In the genomic region with DNA sequence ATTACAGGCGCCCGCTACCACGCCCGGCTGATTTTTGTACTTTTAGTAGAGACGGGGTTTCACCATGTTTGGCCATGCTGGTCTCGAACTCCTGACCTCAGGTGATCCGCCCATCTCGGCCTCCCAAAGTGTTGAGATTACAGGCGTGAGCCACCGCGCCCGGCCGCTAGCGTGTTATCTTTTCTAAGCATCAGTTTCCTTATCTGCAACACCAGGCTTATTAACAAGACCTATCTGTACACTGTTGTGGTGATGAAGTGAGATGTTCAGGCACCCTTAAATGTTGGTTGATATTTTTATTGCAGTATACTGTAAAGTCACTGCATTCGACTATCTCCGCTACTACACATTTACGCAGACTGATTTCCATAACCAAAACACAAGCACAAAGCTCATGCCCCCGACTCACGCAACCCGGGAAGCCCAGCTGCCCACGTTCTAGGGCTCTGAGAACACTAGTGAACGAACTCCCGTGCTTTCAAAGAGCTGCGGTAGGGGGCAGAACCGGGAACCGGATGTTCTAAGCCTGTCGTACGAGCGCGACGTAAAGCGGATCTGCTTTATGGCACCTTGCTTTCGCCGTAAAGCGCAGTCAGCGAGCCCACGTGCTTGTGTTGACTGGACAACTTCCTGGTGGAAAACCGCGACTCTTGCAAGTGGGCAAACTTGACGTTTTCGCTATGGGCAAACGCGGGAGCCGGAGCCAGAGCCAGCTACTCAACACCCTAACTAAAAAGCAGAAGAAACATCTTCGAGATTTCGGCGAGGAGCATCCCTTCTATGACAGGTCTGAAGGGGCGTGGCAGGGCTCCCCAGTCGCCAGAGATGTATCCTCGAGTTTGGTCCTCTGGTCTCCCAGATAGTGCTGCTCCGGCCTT, we compare ENCODE assay signal across 1 cellular context.
A peak's percentile ranks its signal among the peaks of the same experiment; 100 is the strongest.
TF ChIP-seq lines count a peak whose summit lies in the region.

A gene with protein sequence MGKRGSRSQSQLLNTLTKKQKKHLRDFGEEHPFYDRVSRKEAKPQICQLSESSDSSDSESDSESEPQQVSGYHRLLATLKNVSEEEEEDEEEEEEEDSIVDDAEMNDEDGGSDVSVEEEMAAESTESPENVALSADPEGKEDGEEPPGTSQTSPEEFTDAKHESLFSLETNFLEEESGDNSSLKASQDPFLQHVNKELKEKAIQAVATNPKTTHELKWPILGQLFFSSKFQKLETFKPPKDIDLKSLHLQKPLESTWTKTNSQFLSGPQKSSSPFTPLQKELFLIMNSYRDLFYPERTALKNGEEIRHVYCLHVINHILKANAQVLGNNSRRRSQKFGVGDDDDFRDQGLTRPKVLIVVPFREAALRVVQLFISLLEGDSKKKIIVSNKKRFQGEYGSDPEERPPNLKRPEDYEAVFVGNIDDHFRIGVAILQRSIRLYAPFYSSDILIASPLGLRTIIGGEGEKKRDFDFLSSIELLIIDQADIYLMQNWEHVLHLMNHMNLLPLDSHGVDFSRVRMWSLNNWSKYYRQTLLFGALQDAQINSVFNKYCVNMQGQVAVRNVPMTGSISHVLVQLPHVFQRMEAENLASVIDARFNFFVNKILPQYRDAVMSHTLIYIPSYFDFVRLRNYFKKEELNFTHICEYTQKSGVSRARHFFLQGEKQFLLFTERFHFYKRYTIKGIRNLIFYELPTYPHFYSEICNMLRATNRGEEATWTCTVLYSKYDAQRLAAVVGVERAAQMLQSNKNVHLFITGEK (plus strand): TSS at position 589 of the 878 bp plus-strand sequence. CDS start 92 bp downstream, at position 681.

TF ChIP-seq in HEK293, 187 proteins besides CTCF, POLR2A, EP300 and RAD21 (continued from another document and continues in another):
- TF ChIP-seq ZNF394 (tag by site-specific recombination; IDR thresholded peaks at IDR 0.05; ENCODE audit: borderline replicate concordance) (no peak; the same call in 1 of the 2 replicates), FEZF1 (tag by site-specific recombination; IDR thresholded peaks at IDR 0.05) (no peak), ZNF623 (tag by site-specific recombination; IDR thresholded peaks at IDR 0.05) (no peak), SALL2 (tag by site-specific recombination; IDR thresholded peaks at IDR 0.05; ENCODE audit: borderline replicate concordance) (no peak), ZFP69B (tag by site-specific recombination; IDR thresholded peaks at IDR 0.05) (no peak), KLF9 (tag by site-specific recombination; IDR thresholded peaks at IDR 0.05; ENCODE audit: low read depth) (peak; percentile 96), ZNF837 (tag by site-specific recombination; IDR thresholded peaks at IDR 0.05) (no peak), ZNF174 (tag by site-specific recombination; IDR thresholded peaks at IDR 0.05) (no peak), ZBTB44 (tag by site-specific recombination; IDR thresholded peaks at IDR 0.05) (no peak), ZNF747 (tag by site-specific recombination; IDR thresholded peaks at IDR 0.05) (no peak), ZNF335 (tag by site-specific recombination; conservative IDR thresholded peaks at IDR 0.05) (peak; percentile 92), ZNF558 (tag by site-specific recombination; IDR thresholded peaks at IDR 0.05) (peak; percentile 8; the same call in 1 of the 2 replicates), ZNF223 (tag by site-specific recombination; IDR thresholded peaks at IDR 0.05) (no peak), ZNF76 (tag by site-specific recombination; IDR thresholded peaks at IDR 0.05; ENCODE audit: borderline replicate concordance, low read depth) (peak; percentile 70; the same call in 1 of the 2 replicates), GLI2 (tag by site-specific recombination; IDR thresholded peaks at IDR 0.05; ENCODE audit: borderline replicate concordance, low read depth) (no peak), RBAK (tag by site-specific recombination; IDR thresholded peaks at IDR 0.05) (no peak), ZNF114 (tag by site-specific recombination; IDR thresholded peaks at IDR 0.05) (no peak), MZF1 (tag by site-specific recombination; IDR thresholded peaks at IDR 0.05; ENCODE audit: borderline replicate concordance) (no peak), ZBTB20 (tag by site-specific recombination; IDR thresholded peaks at IDR 0.05) (peak; percentile 46; the same call in 1 of the 2 replicates), ZNF292 (tag by site-specific recombination; IDR thresholded peaks at IDR 0.05; ENCODE audit: borderline replicate concordance, low read depth) (no peak), GLIS2 (tag by site-specific recombination; IDR thresholded peaks at IDR 0.05) (no peak), ZNF138 (tag by site-specific recombination; IDR thresholded peaks at IDR 0.05; ENCODE audit: borderline replicate concordance) (no peak), ZNF341 (tag by site-specific recombination; IDR thresholded peaks at IDR 0.05; ENCODE audit: low read depth) (peak; percentile 47; the same call in 1 of the 2 replicates), ZNF510 (tag by site-specific recombination; IDR thresholded peaks at IDR 0.05; ENCODE audit: insufficient replicate concordance) (no peak), ZNF24 (tag by site-specific recombination; IDR thresholded peaks at IDR 0.05) (no peak), MYNN (tag by site-specific recombination; IDR thresholded peaks at IDR 0.05; ENCODE audit: borderline replicate concordance) (no peak), SP3 (tag by site-specific recombination; IDR thresholded peaks at IDR 0.05) (peak; percentile 53), ZNF155 (tag by site-specific recombination; IDR thresholded peaks at IDR 0.05) (no peak), ZNF692 (tag by site-specific recombination; IDR thresholded peaks at IDR 0.05) (peak; percentile 81; the same call in 1 of the 2 replicates), ZNF658 (tag by site-specific recombination; IDR thresholded peaks at IDR 0.05) (no peak), ZBTB11 (tag by site-specific recombination; conservative IDR thresholded peaks at IDR 0.05; ENCODE audit: low read depth) (peak; percentile 59), OSR2 (tag by site-specific recombination; IDR thresholded peaks at IDR 0.05) (no peak), ZNF785 (tag by site-specific recombination; IDR thresholded peaks at IDR 0.05) (no peak), ZNF140 (tag by site-specific recombination; IDR thresholded peaks at IDR 0.05) (no peak), ZNF555 (tag by site-specific recombination; conservative IDR thresholded peaks at IDR 0.05) (no peak), ZNF366 (tag by site-specific recombination; conservative IDR thresholded peaks at IDR 0.05) (no peak), PRDM10 (tag by site-specific recombination; IDR thresholded peaks at IDR 0.05) (0 out of 2 replicates have a peak, but pooled peaks have one; percentile 27), ZNF37A (tag by site-specific recombination; IDR thresholded peaks at IDR 0.05) (no peak)
- TF ChIP-seq, protein P1, sequence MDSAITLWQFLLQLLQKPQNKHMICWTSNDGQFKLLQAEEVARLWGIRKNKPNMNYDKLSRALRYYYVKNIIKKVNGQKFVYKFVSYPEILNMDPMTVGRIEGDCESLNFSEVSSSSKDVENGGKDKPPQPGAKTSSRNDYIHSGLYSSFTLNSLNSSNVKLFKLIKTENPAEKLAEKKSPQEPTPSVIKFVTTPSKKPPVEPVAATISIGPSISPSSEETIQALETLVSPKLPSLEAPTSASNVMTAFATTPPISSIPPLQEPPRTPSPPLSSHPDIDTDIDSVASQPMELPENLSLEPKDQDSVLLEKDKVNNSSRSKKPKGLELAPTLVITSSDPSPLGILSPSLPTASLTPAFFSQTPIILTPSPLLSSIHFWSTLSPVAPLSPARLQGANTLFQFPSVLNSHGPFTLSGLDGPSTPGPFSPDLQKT (IDR thresholded peaks at IDR 0.05; ENCODE audit: borderline replicate concordance, low read depth, low read length) = no peak
- TF ChIP-seq, protein P2, sequence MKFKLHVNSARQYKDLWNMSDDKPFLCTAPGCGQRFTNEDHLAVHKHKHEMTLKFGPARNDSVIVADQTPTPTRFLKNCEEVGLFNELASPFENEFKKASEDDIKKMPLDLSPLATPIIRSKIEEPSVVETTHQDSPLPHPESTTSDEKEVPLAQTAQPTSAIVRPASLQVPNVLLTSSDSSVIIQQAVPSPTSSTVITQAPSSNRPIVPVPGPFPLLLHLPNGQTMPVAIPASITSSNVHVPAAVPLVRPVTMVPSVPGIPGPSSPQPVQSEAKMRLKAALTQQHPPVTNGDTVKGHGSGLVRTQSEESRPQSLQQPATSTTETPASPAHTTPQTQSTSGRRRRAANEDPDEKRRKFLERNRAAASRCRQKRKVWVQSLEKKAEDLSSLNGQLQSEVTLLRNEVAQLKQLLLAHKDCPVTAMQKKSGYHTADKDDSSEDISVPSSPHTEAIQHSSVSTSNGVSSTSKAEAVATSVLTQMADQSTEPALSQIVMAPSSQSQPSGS (tag by site-specific recombination; IDR thresholded peaks at IDR 0.05; ENCODE audit: low read depth) = no peak
- TF ChIP-seq, protein P3, sequence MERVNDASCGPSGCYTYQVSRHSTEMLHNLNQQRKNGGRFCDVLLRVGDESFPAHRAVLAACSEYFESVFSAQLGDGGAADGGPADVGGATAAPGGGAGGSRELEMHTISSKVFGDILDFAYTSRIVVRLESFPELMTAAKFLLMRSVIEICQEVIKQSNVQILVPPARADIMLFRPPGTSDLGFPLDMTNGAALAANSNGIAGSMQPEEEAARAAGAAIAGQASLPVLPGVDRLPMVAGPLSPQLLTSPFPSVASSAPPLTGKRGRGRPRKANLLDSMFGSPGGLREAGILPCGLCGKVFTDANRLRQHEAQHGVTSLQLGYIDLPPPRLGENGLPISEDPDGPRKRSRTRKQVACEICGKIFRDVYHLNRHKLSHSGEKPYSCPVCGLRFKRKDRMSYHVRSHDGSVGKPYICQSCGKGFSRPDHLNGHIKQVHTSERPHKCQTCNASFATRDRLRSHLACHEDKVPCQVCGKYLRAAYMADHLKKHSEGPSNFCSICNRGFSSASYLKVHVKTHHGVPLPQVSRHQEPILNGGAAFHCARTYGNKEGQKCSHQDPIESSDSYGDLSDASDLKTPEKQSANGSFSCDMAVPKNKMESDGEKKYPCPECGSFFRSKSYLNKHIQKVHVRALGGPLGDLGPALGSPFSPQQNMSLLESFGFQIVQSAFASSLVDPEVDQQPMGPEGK (tag by site-specific recombination; IDR thresholded peaks at IDR 0.05) = 0 out of 2 replicates have a peak, but pooled peaks have one; percentile 0
